In the genomic region with DNA sequence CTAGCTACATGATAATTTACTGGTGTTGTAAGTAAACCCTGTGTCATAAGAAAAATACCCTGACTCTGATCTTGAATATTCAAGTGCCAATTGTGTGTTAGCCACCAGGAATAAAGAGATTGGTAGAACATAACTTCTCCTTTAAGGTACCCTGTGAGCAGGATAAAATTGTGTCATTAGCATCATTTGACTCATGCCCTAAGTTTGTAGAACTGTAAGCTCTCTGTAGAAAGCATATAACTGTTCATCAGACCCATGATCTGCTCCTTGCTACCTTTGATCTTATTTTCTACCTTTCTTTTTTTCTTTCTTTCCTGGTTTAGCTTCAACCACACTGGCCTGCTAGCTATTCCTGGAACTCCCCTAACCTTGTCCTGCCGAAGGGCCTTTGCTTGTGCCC, we compare ENCODE assay signal across 15 cellular contexts. TPM values are rescaled to one million over a fixed set of nuclear protein-coding genes. Genes with fewer than 3 reads are reported as not detected.
A peak's percentile ranks its signal among the peaks of the same experiment; 100 is the strongest.
DNase-seq lines count a peak whose midpoint lies in the region; ATAC-seq and TF ChIP-seq lines count a peak whose summit lies in the region.
"Had no signal": no experiment of that assay in that cellular context is flagged by ENCODE, and none has a peak within 500 bp of the region (broad histone marks: within the 10 kb centered on the region; RNA-seq: fewer than 3 reads in every experiment).

No MANE protein-coding gene starts in this region.

- H3K4me3 Mint-ChIP-seq in activated CD8-positive, alpha-beta memory T cell treated with anti-CD3 and anti-CD28 coated beads, Interleukin-2, amount 10 ng/mL, durations not matched to agents 7 days and 5 days, result no peak overlapping the region
- H3K4me3 Mint-ChIP-seq in stimulated activated memory B cell treated with anti-CD40 and anti-IgM and Interleukin-4, amounts not matched to agents 10 μg/mL and 1 μg/mL and 100 μg/mL, for 72 hours, result no peak overlapping the region

- H3K36me3 Mint-ChIP-seq in activated CD8-positive, alpha-beta memory T cell treated with anti-CD3 and anti-CD28 coated beads, Interleukin-2, amount 10 ng/mL, durations not matched to agents 7 days and 5 days, result peaks cover 46% of the 10 kb centered on the region
- peaks cover 23% of the 10 kb centered on the region for H3K36me3 Mint-ChIP-seq in stimulated activated memory B cell treated with anti-CD40 and anti-IgM and Interleukin-4, amounts not matched to agents 10 μg/mL and 1 μg/mL and 100 μg/mL, for 72 hours

- POLR2A ChIA-PET in OCI-LY7 (lab: Charles Lee), result interaction anchor here (0.6 to 2.9 kb wide), 11 partner anchors 9 to 118 kb away, joined by 3 to 16 read pairs (median 4); no protein-coding TSS in a partner anchor

- no peak for TF ChIP-seq CTCF in OCI-LY7 (conservative IDR thresholded peaks at IDR 0.05; ENCODE audit: low read length)

- no TSS peak for BruUV-seq in OCI-LY7 (replicated peaks; lab: Mats Ljungman, UMichigan)

- H3K4me3 ChIP-seq in SJSA1 (no peak overlapping the region), OCI-LY7 (ENCODE audit: low read depth, low read length, poor library complexity, severe bottlenecking) (no peak overlapping the region)
- H3K4me3 ChIP-seq: hepatocyte had no signal

- H2AFZ ChIP-seq in OCI-LY7 (ENCODE audit: low read length), result no peak overlapping the region
- H2AFZ ChIP-seq: hepatocyte had no signal

- H3K27me3 Mint-ChIP-seq in activated CD8-positive, alpha-beta memory T cell treated with anti-CD3 and anti-CD28 coated beads, Interleukin-2, amount 10 ng/mL, durations not matched to agents 7 days and 5 days, result no peaks in the 10 kb centered on the region
- H3K27me3 Mint-ChIP-seq in stimulated activated memory B cell treated with anti-CD40 and anti-IgM and Interleukin-4, amounts not matched to agents 10 μg/mL and 1 μg/mL and 100 μg/mL, for 72 hours, result no peaks in the 10 kb centered on the region

- H3K79me2 ChIP-seq in OCI-LY7 (ENCODE audit: insufficient read depth, low read depth, low read length), result peaks cover 2% of the 10 kb centered on the region; the same call in 1 of the 2 replicates

- intact Hi-C loops in OCI-LY7 (cut with micrococcal nuclease; ENCODE audit: unreplicated experiment), result loop anchor here (5.0 kb wide), 1 partner anchor 49 kb away; no protein-coding TSS in a partner anchor

- H3K9me3 Mint-ChIP-seq in activated CD8-positive, alpha-beta memory T cell treated with anti-CD3 and anti-CD28 coated beads, Interleukin-2, amount 10 ng/mL, durations not matched to agents 7 days and 5 days (ENCODE audit: low read depth), result no peaks in the 10 kb centered on the region
- H3K9me3 Mint-ChIP-seq in stimulated activated memory B cell treated with anti-CD40 and anti-IgM and Interleukin-4, amounts not matched to agents 10 μg/mL and 1 μg/mL and 100 μg/mL, for 72 hours, result no peaks in the 10 kb centered on the region

- H3K9me3 ChIP-seq in SJSA1 (replicated peaks), result no peaks in the 10 kb centered on the region
- no peaks in the 10 kb centered on the region for H3K9me3 ChIP-seq in OCI-LY7 (ENCODE audit: low read length)

- H4K20me1 ChIP-seq in OCI-LY7 (ENCODE audit: insufficient read depth, low read length), result 0 out of 2 replicates have a peak, but pooled peaks cover 9% of the 10 kb centered on the region

- no peak for ATAC-seq in activated CD8-positive, alpha-beta memory T cell treated with anti-CD3 and anti-CD28 coated beads, Interleukin-2, amount 10 ng/mL, durations not matched to agents 7 days and 5 days
- no peak for ATAC-seq in stimulated activated memory B cell treated with anti-CD40 and anti-IgM and Interleukin-4, amounts not matched to agents 10 μg/mL and 1 μg/mL and 100 μg/mL, for 72 hours
- ATAC-seq in esophagus mucosa, result no peak
- ATAC-seq: left ventricle myocardium superior had no signal

- H3K4me1 ChIP-seq in SJSA1 (replicated peaks), result peaks cover 46% of the 10 kb centered on the region
- H3K4me1 ChIP-seq in OCI-LY7 (ENCODE audit: insufficient read depth, low read length, poor library complexity, severe bottlenecking), result no peaks in the 10 kb centered on the region

- CTCF ChIA-PET in activated CD8-positive, alpha-beta memory T cell treated with anti-CD3 and anti-CD28 coated beads, Interleukin-2, amount 10 ng/mL, durations not matched to agents 7 days and 5 days (lab: Charles Lee), result interaction anchor here (2.0 kb wide), 1 partner anchor 11 kb away, joined by 8 read pairs; no protein-coding TSS in a partner anchor
- CTCF ChIA-PET in OCI-LY7 (lab: Charles Lee; ENCODE audit: unreplicated experiment), result no interaction called here

- H3K36me3 ChIP-seq in SJSA1 (peaks cover 91% of the 10 kb centered on the region), OCI-LY7 (ENCODE audit: insufficient read depth, low read length) (peaks cover 97% of the 10 kb centered on the region)

- H3K9me2 ChIP-seq in OCI-LY7 (ENCODE audit: insufficient read depth, low read length), result no peaks in the 10 kb centered on the region

- H3K27ac ChIP-seq in SJSA1, result peak overlapping the region; percentile 3; the same call in 1 of the 2 replicates
- H3K27ac ChIP-seq in epithelial cell of prostate, result peak overlapping the region; percentile 62
- H3K27ac ChIP-seq in OCI-LY7 (ENCODE audit: low read depth, low read length, poor library complexity, severe bottlenecking), result no peak overlapping the region
- H3K27ac ChIP-seq: hepatocyte, RWPE1 had no signal

- DNase-seq in activated CD8-positive, alpha-beta memory T cell treated with anti-CD3 and anti-CD28 coated beads, Interleukin-2, amount 10 ng/mL, durations not matched to agents 7 days and 5 days, result no peak
- DNase-seq in activated CD8-positive, alpha-beta memory T cell treated with anti-CD3 and anti-CD28 coated beads for 24 hours, result no peak
- DNase-seq in SJSA1 (ENCODE audit: low read depth in 1 of 2, low spot score in 2 of 2), result no peak
- DNase-seq in epithelial cell of prostate (ENCODE audit: low read depth, low spot score), result no peak
- DNase-seq in OCI-LY7 (ENCODE audit: low spot score), result no peak
- DNase-seq in iPS-NIHi7 (ENCODE audit: extremely low spot score), result no peak
- DNase-seq: cortex of kidney, HCEC 1CT, left ventricle myocardium superior, NCI-H2081 treated with DMSO at 0.1 percent for 48 hours, T-helper 9 cell had no signal

- no peaks in the 10 kb centered on the region for H3K27me3 ChIP-seq in SJSA1 (replicated peaks)
- H3K27me3 ChIP-seq: hepatocyte had no signal

- H3K4me2 ChIP-seq in OCI-LY7 (ENCODE audit: low read length), result no peak overlapping the region
- H3K4me2 ChIP-seq: hepatocyte had no signal

- peaks cover 29% of the 10 kb centered on the region for H3K4me1 Mint-ChIP-seq in activated CD8-positive, alpha-beta memory T cell treated with anti-CD3 and anti-CD28 coated beads, Interleukin-2, amount 10 ng/mL, durations not matched to agents 7 days and 5 days
- H3K4me1 Mint-ChIP-seq in stimulated activated memory B cell treated with anti-CD40 and anti-IgM and Interleukin-4, amounts not matched to agents 10 μg/mL and 1 μg/mL and 100 μg/mL, for 72 hours, result peaks cover 56% of the 10 kb centered on the region

- peak overlapping the region; percentile 33 for H3K27ac Mint-ChIP-seq in activated CD8-positive, alpha-beta memory T cell treated with anti-CD3 and anti-CD28 coated beads, Interleukin-2, amount 10 ng/mL, durations not matched to agents 7 days and 5 days
- peak overlapping the region; percentile 7 for H3K27ac Mint-ChIP-seq in stimulated activated memory B cell treated with anti-CD40 and anti-IgM and Interleukin-4, amounts not matched to agents 10 μg/mL and 1 μg/mL and 100 μg/mL, for 72 hours

RNA-seq across cellular contexts. Expression of gene PTRH2, which starts 35.8 kb away (rescaled TPM):
- 10 to 100 TPM; 28.2 to 37.8 TPM for total RNA-seq in activated CD8-positive, alpha-beta memory T cell treated with anti-CD3 and anti-CD28 coated beads, Interleukin-2, amount 10 ng/mL, durations not matched to agents 7 days and 5 days
- 40.5 and 45.3 TPM in 2 replicates for total RNA-seq in SJSA1 (2014; rRNA removed; shearing (Covaris generic))
- total RNA-seq in OCI-LY7 (2014; rRNA removed; shearing (Covaris generic)), result 27.0 and 33.6 TPM in 2 replicates
- total RNA-seq in OCI-LY7 (2022), result 25.7 and 34.5 TPM in 2 replicates
- total RNA-seq in esophagus mucosa, result 17.6 TPM

RNA-seq across cellular contexts. Expression of gene VMP1, which starts 36.1 kb away (rescaled TPM):
- total RNA-seq in activated CD8-positive, alpha-beta memory T cell treated with anti-CD3 and anti-CD28 coated beads, Interleukin-2, amount 10 ng/mL, durations not matched to agents 7 days and 5 days, result 100 to 1,000 TPM; 279 to 396 TPM
- total RNA-seq in SJSA1 (2014; rRNA removed; shearing (Covaris generic)), result 203 and 228 TPM in 2 replicates
- total RNA-seq in OCI-LY7 (2014; rRNA removed; shearing (Covaris generic)), result 29.2 and 35.8 TPM in 2 replicates
- total RNA-seq in OCI-LY7 (2022) (38.0 and 41.9 TPM in 2 replicates), esophagus mucosa (133 TPM)

RNA-seq across cellular contexts. Expression of gene CLTC, which starts 51.7 kb away (rescaled TPM):
- total RNA-seq in activated CD8-positive, alpha-beta memory T cell treated with anti-CD3 and anti-CD28 coated beads, Interleukin-2, amount 10 ng/mL, durations not matched to agents 7 days and 5 days, result 100 to 1,000 TPM; 126 to 162 TPM
- total RNA-seq in SJSA1 (2014; rRNA removed; shearing (Covaris generic)), result 515 and 555 TPM in 2 replicates
- 123 and 155 TPM in 2 replicates for total RNA-seq in OCI-LY7 (2014; rRNA removed; shearing (Covaris generic))
- total RNA-seq in OCI-LY7 (2022) (214 and 227 TPM in 2 replicates), esophagus mucosa (142 TPM)
